Comparison of ENCODE assay signal across 9 cellular contexts in genomic region chrX:100410083-100410590, GRCh38. TPM values are rescaled to one million over a fixed set of nuclear protein-coding genes. Genes with fewer than 3 reads are reported as not detected.
DNase-seq lines count a peak whose midpoint lies in the region; ATAC-seq and TF ChIP-seq lines count a peak whose summit lies in the region.
"Had no signal": no experiment of that assay in that cellular context is flagged by ENCODE, and none has a peak within 500 bp of the region (broad histone marks: within the 10 kb centered on the region; RNA-seq: fewer than 3 reads in every experiment).

PCDH19 (minus strand) TSS chrX:100410273; CDS start chrX:100408597, 1,676 bp downstream.

- H3K4me3 ChIP-seq in brain microvascular endothelial cell (ENCODE audit: low read depth, low read length): peak within 1 kb of the TSS; percentile 40
- peak within 1 kb of the TSS; percentile 60 for H3K4me3 ChIP-seq in iPS-18c (ENCODE audit: insufficient read depth, low read depth, low read length)
- peak within 1 kb of the TSS; percentile 45 to 52 (median 48) for H3K4me3 ChIP-seq in gastrocnemius medialis
- H3K4me3 ChIP-seq: SJSA1 had no signal

- H3K9me3 ChIP-seq in iPS-18c (ENCODE audit: control insufficient read depth, insufficient read depth, low read length): peaks cover 7% of the 10 kb centered on the region
- H3K9me3 ChIP-seq in gastrocnemius medialis: no peaks in the 10 kb centered on the region
- H3K9me3 ChIP-seq: SJSA1 had no signal

- no peak within 1 kb of the TSS for H3K27ac ChIP-seq in brain microvascular endothelial cell
- no peak within 1 kb of the TSS for H3K27ac ChIP-seq in gastrocnemius medialis
- H3K27ac ChIP-seq: SJSA1 had no signal

- peak in 1 of 2 donors; percentile 29 for TF ChIP-seq POLR2A in gastrocnemius medialis (IDR thresholded peaks at IDR 0.05)

- H3K4me1 ChIP-seq in gastrocnemius medialis: peaks cover 0 to 12% of the 10 kb centered on the region in 2 donors
- H3K4me1 ChIP-seq: SJSA1 had no signal

- peak; percentile 29 for DNase-seq in NCI-H510A (lab: John Stamatoyannopoulos, UW)
- peak; percentile 12 for DNase-seq in brain microvascular endothelial cell
- no peak for DNase-seq in gastrocnemius medialis
- DNase-seq in NCI-H2196 treated with DMSO at 0.1 percent for 48 hours (lab: John Stamatoyannopoulos, UW; ENCODE audit: unreplicated experiment): no peak
- DNase-seq in HCEC 1CT: no peak
- DNase-seq in SHP77 (lab: John Stamatoyannopoulos, UW): no peak

- ATAC-seq in GM18498 (IDR thresholded peaks at IDR 0.05; ENCODE audit: unreplicated experiment) (peak; percentile 65), gastrocnemius medialis (peak; percentile 39 to 55)

- in situ Hi-C loops in brain microvascular endothelial cell (cut with HindIII; ENCODE audit: low pct_ligation_motif_present, low sequenced_read_pairs): no loop called here
- in situ Hi-C loops in gastrocnemius medialis (cut with MboI; ENCODE audit: low sequenced_read_pairs in 4 of 4): no loop called here

- TF ChIP-seq CTCF in brain microvascular endothelial cell (IDR thresholded peaks at IDR 0.05; ENCODE audit: low read depth, low read length, missing control alignments) (no peak), gastrocnemius medialis (IDR thresholded peaks at IDR 0.05 in 4 of 5, conservative IDR thresholded peaks at IDR 0.05 in 1 of 5) (no peak)

- intact Hi-C loops in gastrocnemius medialis (cut with DNase I; ENCODE audit: low total_unique reads): no loop called here

- H3K36me3 ChIP-seq in brain microvascular endothelial cell (replicated peaks) (no peaks in the 10 kb centered on the region), gastrocnemius medialis (no peaks in the 10 kb centered on the region)
- H3K36me3 ChIP-seq: SJSA1 had no signal

- peaks cover 25% of the 10 kb centered on the region for H3K27me3 ChIP-seq in brain microvascular endothelial cell (replicated peaks)
- peaks cover 3 to 58% (median 36%) of the 10 kb centered on the region in 3 donors for H3K27me3 ChIP-seq in gastrocnemius medialis

RNA-seq across cellular contexts. Expression of gene PCDH19, which starts in this region (rescaled TPM):
- total RNA-seq in gastrocnemius medialis: 1 to 10 TPM in 1 of 4 donors, under 1 TPM in 3; 0.63 to 1.5 (median 0.72) TPM
- total RNA-seq: SJSA1 had no signal

Comparison
In these comparisons a context has a peak if more than half of its experiments do, and no peak if none do; other contexts are left out.
1. DNase-seq: peak in NCI-H510A (single experiment) and brain microvascular endothelial cell (single experiment); none in gastrocnemius medialis (0 of 2), NCI-H2196 treated with DMSO at 0.1 percent for 48 hours (single experiment), HCEC 1CT (single experiment) and SHP77 (0 of 2).
2. Peak in every context shown above with its lines, with median percentiles within 50 percentile points of each other: H3K4me3 ChIP-seq.